In genomic region chr2:207930747-207931146, GRCh38 we compare ENCODE assay signal across 11 cellular contexts.
DNase-seq lines count a peak whose midpoint lies in the region; ATAC-seq and TF ChIP-seq lines count a peak whose summit lies in the region.
"Had no signal": no experiment of that assay in that cellular context is flagged by ENCODE, and none has a peak within 500 bp of the region (broad histone marks: within the 10 kb centered on the region; RNA-seq: fewer than 3 reads in every experiment).

No MANE protein-coding gene starts in this region.

- no peak overlapping the region for H3K9ac ChIP-seq in PC-3 (ENCODE audit: low read length)

- peak; percentile 88 to 98 (median 92) for DNase-seq in NCI-H1417 (lab: John Stamatoyannopoulos, UW)
- DNase-seq in PC-3: peak; percentile 70
- DNase-seq in left lobe of liver (ENCODE audit: low spot score): peak; percentile 73
- DNase-seq in upper lobe of right lung: peak; percentile 70
- DNase-seq in activated T-helper 1 cell treated with anti-CD3 and anti-CD28 coated beads, Interleukin-12 subunit alpha, Interleukin-12 subunit beta, Interleukin-2, Interleukin-4 antibody, amounts not matched to agents 30 ng/mL and 10 ng/mL and 1 ng/mL, durations not matched to agents 14 hours and 24 hours and 36 hours (ENCODE audit: low spot score): no peak
- no peak for DNase-seq in coronary artery (ENCODE audit: low spot score)
- DNase-seq: activated CD8-positive, alpha-beta T cell treated with anti-CD3 and anti-CD28 coated beads for 36 hours; activated naive CD8-positive, alpha-beta T cell treated with anti-CD3 and anti-CD28 coated beads, Interleukin-2, amount 50 U/mL, for 24 hours; MV-4-11; psoas muscle had no signal

- no peaks in the 10 kb centered on the region for H4K20me1 ChIP-seq in PC-3 (ENCODE audit: low read length)

- H3K9me2 ChIP-seq in PC-3 (replicated peaks; ENCODE audit: low read length): no peaks in the 10 kb centered on the region

- H3K27me3 ChIP-seq in PC-3 (ENCODE audit: low read length): no peaks in the 10 kb centered on the region
- H3K27me3 ChIP-seq in upper lobe of right lung: no peaks in the 10 kb centered on the region

- no peaks in the 10 kb centered on the region for H3K27me3 Mint-ChIP-seq in activated T-helper 1 cell treated with anti-CD3 and anti-CD28 coated beads, Interleukin-12 subunit alpha, Interleukin-12 subunit beta, Interleukin-2, Interleukin-4 antibody, amounts not matched to agents 30 ng/mL and 10 ng/mL and 1 ng/mL, durations not matched to agents 14 hours and 24 hours and 36 hours (ENCODE audit: insufficient read depth)
- H3K27me3 Mint-ChIP-seq: activated CD8-positive, alpha-beta T cell treated with anti-CD3 and anti-CD28 coated beads for 36 hours; activated naive CD8-positive, alpha-beta T cell treated with anti-CD3 and anti-CD28 coated beads, Interleukin-2, amount 50 U/mL, for 24 hours had no signal

- no TSS peak for BruUV-seq in PC-3 (replicated peaks; lab: Mats Ljungman, UMichigan)

- intact Hi-C loops in PC-3 (cut with micrococcal nuclease): no loop called here
- intact Hi-C loops in upper lobe of right lung (cut with DNase I): no loop called here
- intact Hi-C loops in activated T-helper 1 cell treated with anti-CD3 and anti-CD28 coated beads, Interleukin-12 subunit alpha, Interleukin-12 subunit beta, Interleukin-2, Interleukin-4 antibody, amounts not matched to agents 30 ng/mL and 10 ng/mL and 1 ng/mL, durations not matched to agents 14 hours and 24 hours and 36 hours (cut with micrococcal nuclease): no loop called here

- H3K4me3 ChIP-seq in PC-3 (ENCODE audit: low read length): peak overlapping the region; percentile 48
- H3K4me3 ChIP-seq in upper lobe of right lung: no peak overlapping the region
- no peak overlapping the region for H3K4me3 ChIP-seq in coronary artery
- H3K4me3 ChIP-seq: psoas muscle had no signal

- H3K9me3 ChIP-seq in PC-3 (ENCODE audit: low read length): no peaks in the 10 kb centered on the region
- H3K9me3 ChIP-seq in upper lobe of right lung: no peaks in the 10 kb centered on the region
- H3K9me3 ChIP-seq: psoas muscle had no signal

- no peaks in the 10 kb centered on the region for H3K9me3 Mint-ChIP-seq in activated T-helper 1 cell treated with anti-CD3 and anti-CD28 coated beads, Interleukin-12 subunit alpha, Interleukin-12 subunit beta, Interleukin-2, Interleukin-4 antibody, amounts not matched to agents 30 ng/mL and 10 ng/mL and 1 ng/mL, durations not matched to agents 14 hours and 24 hours and 36 hours
- H3K9me3 Mint-ChIP-seq: activated CD8-positive, alpha-beta T cell treated with anti-CD3 and anti-CD28 coated beads for 36 hours; activated naive CD8-positive, alpha-beta T cell treated with anti-CD3 and anti-CD28 coated beads, Interleukin-2, amount 50 U/mL, for 24 hours had no signal

- H3K36me3 Mint-ChIP-seq in activated T-helper 1 cell treated with anti-CD3 and anti-CD28 coated beads, Interleukin-12 subunit alpha, Interleukin-12 subunit beta, Interleukin-2, Interleukin-4 antibody, amounts not matched to agents 30 ng/mL and 10 ng/mL and 1 ng/mL, durations not matched to agents 14 hours and 24 hours and 36 hours (ENCODE audit: low read depth): no peaks in the 10 kb centered on the region

- H3K79me2 ChIP-seq in PC-3 (ENCODE audit: low read length): no peaks in the 10 kb centered on the region

- H3K36me3 ChIP-seq in PC-3 (ENCODE audit: low read depth, low read length) (no peaks in the 10 kb centered on the region), upper lobe of right lung (peaks cover 11% of the 10 kb centered on the region)

- H3K4me1 Mint-ChIP-seq in activated T-helper 1 cell treated with anti-CD3 and anti-CD28 coated beads, Interleukin-12 subunit alpha, Interleukin-12 subunit beta, Interleukin-2, Interleukin-4 antibody, amounts not matched to agents 30 ng/mL and 10 ng/mL and 1 ng/mL, durations not matched to agents 14 hours and 24 hours and 36 hours (ENCODE audit: low read depth): no peaks in the 10 kb centered on the region

- POLR2A ChIA-PET in PC-3 (lab: Charles Lee; ENCODE audit: unreplicated experiment): interaction anchor here (0.6 kb wide), 1 partner anchor 117 kb away, joined by 3 read pairs; no protein-coding TSS in a partner anchor

- ATAC-seq in PC-3 (peak; percentile 91), left lobe of liver (peak; percentile 62), upper lobe of right lung (peak; percentile 74), GM21423 (IDR thresholded peaks at IDR 0.05; ENCODE audit: unreplicated experiment) (no peak)
- ATAC-seq: activated CD8-positive, alpha-beta T cell treated with anti-CD3 and anti-CD28 coated beads for 36 hours; activated naive CD8-positive, alpha-beta T cell treated with anti-CD3 and anti-CD28 coated beads, Interleukin-2, amount 50 U/mL, for 24 hours; psoas muscle had no signal

- no peak overlapping the region for H3K27ac Mint-ChIP-seq in activated T-helper 1 cell treated with anti-CD3 and anti-CD28 coated beads, Interleukin-12 subunit alpha, Interleukin-12 subunit beta, Interleukin-2, Interleukin-4 antibody, amounts not matched to agents 30 ng/mL and 10 ng/mL and 1 ng/mL, durations not matched to agents 14 hours and 24 hours and 36 hours
- H3K27ac Mint-ChIP-seq: activated CD8-positive, alpha-beta T cell treated with anti-CD3 and anti-CD28 coated beads for 36 hours; activated naive CD8-positive, alpha-beta T cell treated with anti-CD3 and anti-CD28 coated beads, Interleukin-2, amount 50 U/mL, for 24 hours had no signal

- H3K4me2 ChIP-seq in PC-3 (ENCODE audit: low read length): peak overlapping the region; percentile 75

- H3F3A ChIP-seq in PC-3 (ENCODE audit: low read length, unreplicated experiment): no peaks in the 10 kb centered on the region

- H3K27ac ChIP-seq in PC-3 (ENCODE audit: low read length) (no peak overlapping the region), upper lobe of right lung (peak overlapping the region; percentile 21), coronary artery (no peak overlapping the region)
- H3K27ac ChIP-seq: psoas muscle had no signal

- no peak overlapping the region for H3K4me3 Mint-ChIP-seq in activated T-helper 1 cell treated with anti-CD3 and anti-CD28 coated beads, Interleukin-12 subunit alpha, Interleukin-12 subunit beta, Interleukin-2, Interleukin-4 antibody, amounts not matched to agents 30 ng/mL and 10 ng/mL and 1 ng/mL, durations not matched to agents 14 hours and 24 hours and 36 hours
- H3K4me3 Mint-ChIP-seq: activated CD8-positive, alpha-beta T cell treated with anti-CD3 and anti-CD28 coated beads for 36 hours; activated naive CD8-positive, alpha-beta T cell treated with anti-CD3 and anti-CD28 coated beads, Interleukin-2, amount 50 U/mL, for 24 hours had no signal

- H3K4me1 ChIP-seq in PC-3 (ENCODE audit: insufficient read depth, low read length) (peaks cover 8% of the 10 kb centered on the region), upper lobe of right lung (peaks cover 5% of the 10 kb centered on the region)
- H3K4me1 ChIP-seq: psoas muscle had no signal

- no peak for TF ChIP-seq CTCF in PC-3 (conservative IDR thresholded peaks at IDR 0.05; ENCODE audit: low read depth, low read length)
- no peak for TF ChIP-seq CTCF in upper lobe of right lung (IDR thresholded peaks at IDR 0.05)
- TF ChIP-seq CTCF in coronary artery (IDR thresholded peaks at IDR 0.05): no peak

- peak overlapping the region; percentile 68 for H2AFZ ChIP-seq in PC-3 (ENCODE audit: low read length)

- CTCF ChIA-PET in PC-3 (lab: Charles Lee): no interaction called here

Comparison
In these comparisons a context has a peak if more than half of its experiments do, and no peak if none do; other contexts are left out.
1. DNase-seq: peak in NCI-H1417 (3 of 3), PC-3 (single experiment), left lobe of liver (single experiment) and upper lobe of right lung (single experiment); none in activated T-helper 1 cell treated with anti-CD3 and anti-CD28 coated beads, Interleukin-12 subunit alpha, Interleukin-12 subunit beta, Interleukin-2, Interleukin-4 antibody, amounts not matched to agents 30 ng/mL and 10 ng/mL and 1 ng/mL, durations not matched to agents 14 hours and 24 hours and 36 hours (single experiment) and coronary artery (single experiment).